14 cellular contexts compared by ENCODE assay signal in genomic region chr4:163447023-163447422, GRCh38. TPM values are rescaled to one million over a fixed set of nuclear protein-coding genes. Genes with fewer than 3 reads are reported as not detected.
A peak's percentile ranks its signal among the peaks of the same experiment; 100 is the strongest.
DNase-seq lines count a peak whose midpoint lies in the region; ATAC-seq and TF ChIP-seq lines count a peak whose summit lies in the region.
"Not testable (repeated sequence)": the region's sequence is repeated elsewhere in the genome, so short reads cannot be mapped to it uniquely, and the experiment has no call there.
"Had no signal": no experiment of that assay in that cellular context is flagged by ENCODE, and none has a peak within 500 bp of the region (broad histone marks: within the 10 kb centered on the region; RNA-seq: fewer than 3 reads in every experiment).

No MANE protein-coding gene starts in this region.

- intact Hi-C loops in MCF 10A (cut with micrococcal nuclease); left cardiac atrium (cut with DNase I); right cardiac atrium (cut with DNase I); spleen (cut with DNase I; ENCODE audit: low total_unique reads); tibial artery (cut with DNase I; ENCODE audit: low total_unique reads); aorta (cut with DNase I): not testable (repeated sequence)

- TF ChIP-seq RAD21 in liver (IDR thresholded peaks at IDR 0.05): not testable (repeated sequence)

- not testable (repeated sequence) for H3K36me3 Mint-ChIP-seq in MCF 10A (ENCODE audit: insufficient read depth, unreplicated experiment)

- CTCF ChIA-PET in MCF 10A (lab: Yijun Ruan, JAX): interaction anchor here (0.6 to 1.1 kb wide), 4 partner anchors 10 to 500 kb away, joined by 3 to 4 read pairs (median 4); no protein-coding TSS in a partner anchor

- POLR2A ChIA-PET in MCF 10A (lab: Yijun Ruan, JAX): interaction anchor here (0.7 to 2.3 kb wide), 2 partner anchors 12 to 162 kb away, joined by 3 to 7 read pairs; no protein-coding TSS in a partner anchor

- TF ChIP-seq CTCF in MCF 10A (IDR thresholded peaks at IDR 0.05; ENCODE audit: unreplicated experiment); liver (IDR thresholded peaks at IDR 0.05; ENCODE audit: low read depth, low read length, missing input control); tibial artery (IDR thresholded peaks at IDR 0.05): not testable (repeated sequence)
- peak in 1 of 11 experiments; percentile 8 for TF ChIP-seq CTCF in spleen (IDR thresholded peaks at IDR 0.05 in 8 of 11, conservative IDR thresholded peaks at IDR 0.05 in 3 of 11)

- H3K27ac ChIP-seq in SK-N-MC: peak overlapping the region; percentile 42; the same call in 1 of the 2 replicates
- not testable (repeated sequence) for H3K27ac ChIP-seq in right cardiac atrium (ENCODE audit: low read length); liver (ENCODE audit: low read depth in 1 of 2, low read length in 2 of 2); aorta (ENCODE audit: low read depth in 1 of 2, low read length in 2 of 2)
- peak overlapping the region in 6 of 8 donors; percentile 6 to 43 (median 24) for H3K27ac ChIP-seq in spleen
- peak overlapping the region in 1 of 2 donors; percentile 61 for H3K27ac ChIP-seq in tibial artery

- not testable (repeated sequence) for DNase-seq in SK-N-MC (ENCODE audit: low read depth, low spot score); MCF 10A (ENCODE audit: unreplicated experiment); spleen
- DNase-seq in left cardiac atrium (peak; percentile 24), right cardiac atrium (peak; percentile 13 to 69 (median 54)), tibial artery (peak; percentile 29 to 70), aorta (peak in 1 of 2 donors; percentile 66)

- not testable (repeated sequence) for ATAC-seq in left cardiac atrium, right cardiac atrium
- ATAC-seq in aorta (ENCODE audit: low FRiP score): peak; percentile 48

- not testable (repeated sequence) for BruUV-seq in MCF 10A (replicated peaks; lab: Mats Ljungman, UMichigan)

- not testable (repeated sequence) for H3K4me1 Mint-ChIP-seq in MCF 10A (ENCODE audit: insufficient read depth, unreplicated experiment)

- H3K27me3 Mint-ChIP-seq in MCF 10A (ENCODE audit: insufficient read depth, unreplicated experiment): not testable (repeated sequence)

- not testable (repeated sequence) for H3K4me3 ChIP-seq in SK-N-MC; right cardiac atrium (ENCODE audit: low read length); liver (ENCODE audit: low read depth in 1 of 3, low read length in 3 of 3); spleen; tibial artery; aorta (ENCODE audit: low read length in 2 of 2)

- not testable (repeated sequence) for H3K9ac ChIP-seq in SK-N-MC (ENCODE audit: insufficient read length); liver (ENCODE audit: low read depth in 1 of 2, low read length in 2 of 2)

- not testable (repeated sequence) for TF ChIP-seq POLR2A in spleen (IDR thresholded peaks at IDR 0.05)

- H3K4me1 ChIP-seq in right cardiac atrium (ENCODE audit: control insufficient read depth, insufficient read depth, low read length); liver (ENCODE audit: control insufficient read depth in 4 of 4, insufficient read depth in 4 of 4, low read length in 3 of 4); spleen; aorta (ENCODE audit: control insufficient read depth in 1 of 2, insufficient read depth in 2 of 2, low read length in 2 of 2): not testable (repeated sequence)
- peaks cover 0 to 17% (median 2%) of the 10 kb centered on the region in 4 donors for H3K4me1 ChIP-seq in tibial artery

- peak overlapping the region; percentile 46 for H3K27ac Mint-ChIP-seq in MCF 10A (ENCODE audit: low read depth, unreplicated experiment)

- H3K36me3 ChIP-seq in SK-N-MC (ENCODE audit: insufficient read depth, low read length); liver (ENCODE audit: control insufficient read depth in 4 of 4, insufficient read depth in 3 of 4, low read depth in 1 of 4, low read length in 3 of 4); spleen; tibial artery; aorta (ENCODE audit: control insufficient read depth in 1 of 2, insufficient read depth in 2 of 2, low read length in 1 of 2): not testable (repeated sequence)

- H3K9me3 Mint-ChIP-seq in MCF 10A (ENCODE audit: unreplicated experiment): not testable (repeated sequence)

- not testable (repeated sequence) for H3K4me3 Mint-ChIP-seq in MCF 10A (ENCODE audit: unreplicated experiment)

- WGBS in right cardiac atrium: 72% methylated on average over 12 of the region's 12 CpGs
- 73% methylated on average over 12 of the region's 12 CpGs for WGBS in liver
- 71 to 78% (median 74%) methylated on average over 12 of the region's 12 CpGs for WGBS in spleen, 5 donors
- 71 to 74% methylated on average over 12 of the region's 12 CpGs for WGBS in aorta, 2 donors

- H3K27me3 ChIP-seq in right cardiac atrium (ENCODE audit: control insufficient read depth, insufficient read depth); liver (ENCODE audit: control insufficient read depth in 4 of 4, insufficient read depth in 4 of 4, low read length in 3 of 4); spleen (replicated peaks in 1 of 7); tibial artery; aorta (ENCODE audit: control insufficient read depth in 1 of 2, insufficient read depth in 2 of 2, low read length in 1 of 2): not testable (repeated sequence)

- not testable (repeated sequence) for H3K9me3 ChIP-seq in SK-N-MC (ENCODE audit: low read depth, low read length); right cardiac atrium (ENCODE audit: control insufficient read depth, low read length); liver (ENCODE audit: control insufficient read depth in 4 of 4, low read length in 3 of 4); spleen; tibial artery; aorta (ENCODE audit: control insufficient read depth, low read length)

TF ChIP-seq in liver, 16 proteins besides CTCF, POLR2A, EP300 and RAD21:
- TF ChIP-seq NR2F2 (IDR thresholded peaks at IDR 0.05): peak; percentile 72
TF ChIP-seq in liver: peak in this region for 1; not testable (repeated sequence) for 15.

RNA-seq across cellular contexts. Expression of gene TKTL2, which starts 26.5 kb away (rescaled TPM):
- total RNA-seq in MCF 10A (2022) (not detected in 2 replicates), left cardiac atrium (not detected), right cardiac atrium (not detected), liver (not detected), spleen (under 1 TPM in 6 of 7 donors, not detected in 1; 0.13 to 0.60 (median 0.38) TPM), aorta (not detected)
- polyA plus RNA-seq in right cardiac atrium (not detected), liver (not detected), spleen (under 1 TPM in 2 of 3 donors, not detected in 1; 0.06 to 0.15 TPM), aorta (not detected)
- total RNA-seq: Caco-2; Calu3; CD4-positive, alpha-beta T cell; CD8-positive, alpha-beta T cell had no signal
- polyA plus RNA-seq: A549, BJ had no signal

RNA-seq across cellular contexts. Expression of gene TMA16, which starts 47.5 kb away (rescaled TPM):
- total RNA-seq in MCF 10A (2022): 41.4 and 53.9 TPM in 2 replicates
- total RNA-seq in left cardiac atrium: 10 to 100 TPM; 10.2 to 19.6 TPM
- total RNA-seq in right cardiac atrium: 10 to 100 TPM; 11.9 to 12.8 (median 12.5) TPM
- 8.4 TPM for polyA plus RNA-seq in right cardiac atrium
- total RNA-seq in liver: 10 to 100 TPM in 1 of 2 donors, 1 to 10 TPM in 1; 7.5 to 11.1 TPM
- polyA plus RNA-seq in liver: 10 to 100 TPM in 1 of 2 donors, 1 to 10 TPM in 1; 8.4 to 10.7 TPM
- 10 to 100 TPM; 25.8 to 39.0 (median 33.9) TPM for total RNA-seq in spleen
- polyA plus RNA-seq in spleen: 10 to 100 TPM; 15.6 to 22.5 (median 19.4) TPM
- 10 to 100 TPM; 26.2 to 27.3 TPM for total RNA-seq in aorta
- polyA plus RNA-seq in aorta: 10 to 100 TPM; 17.7 to 21.4 TPM
